Comparison of ENCODE assay signal across 18 cellular contexts in genomic region chr2:36544638-36545338, GRCh38. TPM values are rescaled to one million over a fixed set of nuclear protein-coding genes. Genes with fewer than 3 reads are reported as not detected.
DNase-seq lines count a peak whose midpoint lies in the region; ATAC-seq, FAIRE-seq and TF ChIP-seq lines count a peak whose summit lies in the region.
"Had no signal": no experiment of that assay in that cellular context is flagged by ENCODE, and none has a peak within 500 bp of the region (broad histone marks: within the 10 kb centered on the region; RNA-seq: fewer than 3 reads in every experiment).

No MANE protein-coding gene starts in this region.

- H2AFZ ChIP-seq in HepG2 (ENCODE audit: low read length), result no peak overlapping the region

- no peak overlapping the region for H3K4me3 Mint-ChIP-seq in glutamatergic neuron (ENCODE audit: unreplicated experiment)
- H3K4me3 Mint-ChIP-seq: activated T-helper 1 cell treated with anti-CD3 and anti-CD28 coated beads, Interleukin-12 subunit alpha, Interleukin-12 subunit beta, Interleukin-2, Interleukin-4 antibody, amounts not matched to agents 30 ng/mL and 10 ng/mL and 1 ng/mL, durations not matched to agents 14 hours and 24 hours and 36 hours; T-helper 17 cell had no signal

- no peak for DNase-seq in HepG2 (ENCODE audit: low spot score)
- DNase-seq in right lobe of liver, result no peak
- no peak for DNase-seq in astrocyte of the spinal cord (ENCODE audit: low read depth, low spot score)
- no peak for DNase-seq in glutamatergic neuron
- DNase-seq in NCI-H2171 (lab: John Stamatoyannopoulos, UW), result no peak
- no peak for DNase-seq in central memory CD4-positive, alpha-beta T cell
- DNase-seq: activated CD4-positive, alpha-beta T cell treated with anti-CD3 and anti-CD28 coated beads for 1 hour; anterior cingulate cortex; DMS153; effector memory CD4-positive, alpha-beta T cell; hippocampal formation; NCI-H1092 treated with DMSO at 0.1 percent for 48 hours; NCI-H446 treated with DMSO at 0.1 percent for 48 hours; T-helper 17 cell had no signal

- H3K27ac Mint-ChIP-seq in glutamatergic neuron (ENCODE audit: unreplicated experiment), result no peak overlapping the region
- H3K27ac Mint-ChIP-seq: activated T-helper 1 cell treated with anti-CD3 and anti-CD28 coated beads, Interleukin-12 subunit alpha, Interleukin-12 subunit beta, Interleukin-2, Interleukin-4 antibody, amounts not matched to agents 30 ng/mL and 10 ng/mL and 1 ng/mL, durations not matched to agents 14 hours and 24 hours and 36 hours; T-helper 17 cell had no signal

- peaks cover 3% of the 10 kb centered on the region for H3K9me3 Mint-ChIP-seq in glutamatergic neuron (ENCODE audit: unreplicated experiment)
- H3K9me3 Mint-ChIP-seq: activated T-helper 1 cell treated with anti-CD3 and anti-CD28 coated beads, Interleukin-12 subunit alpha, Interleukin-12 subunit beta, Interleukin-2, Interleukin-4 antibody, amounts not matched to agents 30 ng/mL and 10 ng/mL and 1 ng/mL, durations not matched to agents 14 hours and 24 hours and 36 hours had no signal

- H3K27ac ChIP-seq in HepG2 (ENCODE audit: extremely low read length, insufficient read depth, low read length) (no peak overlapping the region), right lobe of liver (no peak overlapping the region)

- no peaks in the 10 kb centered on the region for H4K20me1 ChIP-seq in HepG2 (ENCODE audit: insufficient read depth, low read length)

- no peaks in the 10 kb centered on the region for H3K79me2 ChIP-seq in HepG2 (ENCODE audit: insufficient read depth, low read length)

- CTCF ChIA-PET in HepG2 (lab: Yijun Ruan, JAX; ENCODE audit: low intra/inter-chr PET ratio, low total read pairs), result no interaction called here

- 94% methylated on average over 6 of the region's 6 CpGs for WGBS in HepG2 (ENCODE audit: low lambda C conversion rate)
- WGBS in right lobe of liver (ENCODE audit: insufficient coverage, low coverage, low lambda C conversion rate, missing lambda C conversion rate), result 83% methylated on average over 6 of the region's 6 CpGs

- H3K27me3 Mint-ChIP-seq in glutamatergic neuron (ENCODE audit: unreplicated experiment), result no peaks in the 10 kb centered on the region
- H3K27me3 Mint-ChIP-seq: T-helper 17 cell had no signal

- H3K4me3 ChIP-seq in HepG2 (replicated peaks in 1 of 3; ENCODE audit: insufficient read depth in 1 of 3, low read depth in 2 of 3, low read length in 3 of 3) (no peak overlapping the region), right lobe of liver (no peak overlapping the region), astrocyte of the spinal cord (ENCODE audit: low read depth, low read length) (no peak overlapping the region)

- no peaks in the 10 kb centered on the region for H3K36me3 Mint-ChIP-seq in glutamatergic neuron (ENCODE audit: unreplicated experiment)

- TF ChIP-seq CTCF in HepG2 (CRISPR knock-in tag; IDR thresholded peaks at IDR 0.05) (no peak), right lobe of liver (IDR thresholded peaks at IDR 0.05) (peak in 1 of 4 donors; percentile 7), astrocyte of the spinal cord (IDR thresholded peaks at IDR 0.05; ENCODE audit: low read depth, low read length) (peak; percentile 47), glutamatergic neuron (IDR thresholded peaks at IDR 0.05; ENCODE audit: partially characterized antibody, unreplicated experiment) (peak; percentile 25)

- no TSS peak for BruUV-seq in HepG2 (replicated peaks; lab: Mats Ljungman, UMichigan)

- no peak for FAIRE-seq in HepG2 (lab: Jason Lieb, UNC)
- FAIRE-seq: RCC 7860 had no signal

- H3K27me3 ChIP-seq in HepG2 (ENCODE audit: control insufficient read depth in 1 of 2, insufficient read depth in 2 of 2, low read length in 2 of 2) (no peaks in the 10 kb centered on the region), right lobe of liver (no peaks in the 10 kb centered on the region)

- H3K4me1 Mint-ChIP-seq in glutamatergic neuron (ENCODE audit: low read depth, unreplicated experiment), result no peaks in the 10 kb centered on the region

- TF ChIP-seq EP300 in HepG2 (IDR thresholded peaks at IDR 0.05; ENCODE audit: low read depth in 2 of 2, low read length in 2 of 2) (no peak), HepG2 (CRISPR knock-in tag; IDR thresholded peaks at IDR 0.05; ENCODE audit: borderline replicate concordance) (no peak)

- intact Hi-C loops in HepG2 (cut with micrococcal nuclease; ENCODE audit: unreplicated experiment), result loop anchor here (5.0 kb wide), 1 partner anchor 118 kb away; no protein-coding TSS in a partner anchor
- intact Hi-C loops in right lobe of liver (cut with DNase I), result no loop called here

- no peak overlapping the region for H3K4me2 ChIP-seq in HepG2 (ENCODE audit: low read depth, low read length)

- H3K9me3 ChIP-seq in HepG2 (ENCODE audit: low read length) (no peaks in the 10 kb centered on the region), right lobe of liver (no peaks in the 10 kb centered on the region)

- POLR2A ChIA-PET in HepG2 (lab: Yijun Ruan, JAX), result no interaction called here

- peaks cover 23 to 76% of the 10 kb centered on the region in 2 experiments for H3K36me3 ChIP-seq in HepG2 (replicated peaks in 1 of 2; ENCODE audit: control insufficient read depth in 1 of 2, insufficient read depth in 2 of 2, low read length in 2 of 2)
- H3K36me3 ChIP-seq in right lobe of liver, result peaks cover 0 to 6% (median 0%) of the 10 kb centered on the region in 4 donors

- TF ChIP-seq POLR2A in HepG2 (IDR thresholded peaks at IDR 0.05; ENCODE audit: insufficient read depth in 1 of 2, low read depth in 2 of 2, low read length in 2 of 2), result no peak
- TF ChIP-seq POLR2A in right lobe of liver (IDR thresholded peaks at IDR 0.05), result no peak

- in situ Hi-C loops in HepG2 (cut with HindIII; ENCODE audit: extremely low pct_ligation_motif_present, low pct_unique_long_range_greater_than_20kb), result loop anchor here (10.0 kb wide), 1 partner anchor 120 kb away; no protein-coding TSS in a partner anchor
- in situ Hi-C loops in astrocyte of the spinal cord (cut with HindIII; ENCODE audit: low sequenced_read_pairs), result no loop called here

- ATAC-seq in HepG2, result peak; percentile 32; the same call in 1 of the 3 replicates
- ATAC-seq in right lobe of liver, result no peak
- no peak for ATAC-seq in HG03175 (IDR thresholded peaks at IDR 0.05; ENCODE audit: unreplicated experiment)
- no peak for ATAC-seq in HG03521 (IDR thresholded peaks at IDR 0.05; ENCODE audit: unreplicated experiment)
- ATAC-seq: T-helper 17 cell had no signal

- no peak for TF ChIP-seq RAD21 in HepG2 (CRISPR knock-in tag; IDR thresholded peaks at IDR 0.05)

- H3K4me1 ChIP-seq in HepG2 (ENCODE audit: insufficient read depth, low read length) (no peaks in the 10 kb centered on the region), right lobe of liver (no peaks in the 10 kb centered on the region)

- H3K9ac ChIP-seq in HepG2 (ENCODE audit: insufficient read depth, low read depth, low read length), result no peak overlapping the region

TF ChIP-seq in HepG2, 621 proteins besides CTCF, POLR2A, EP300 and RAD21:
- TF ChIP-seq, protein P1, sequence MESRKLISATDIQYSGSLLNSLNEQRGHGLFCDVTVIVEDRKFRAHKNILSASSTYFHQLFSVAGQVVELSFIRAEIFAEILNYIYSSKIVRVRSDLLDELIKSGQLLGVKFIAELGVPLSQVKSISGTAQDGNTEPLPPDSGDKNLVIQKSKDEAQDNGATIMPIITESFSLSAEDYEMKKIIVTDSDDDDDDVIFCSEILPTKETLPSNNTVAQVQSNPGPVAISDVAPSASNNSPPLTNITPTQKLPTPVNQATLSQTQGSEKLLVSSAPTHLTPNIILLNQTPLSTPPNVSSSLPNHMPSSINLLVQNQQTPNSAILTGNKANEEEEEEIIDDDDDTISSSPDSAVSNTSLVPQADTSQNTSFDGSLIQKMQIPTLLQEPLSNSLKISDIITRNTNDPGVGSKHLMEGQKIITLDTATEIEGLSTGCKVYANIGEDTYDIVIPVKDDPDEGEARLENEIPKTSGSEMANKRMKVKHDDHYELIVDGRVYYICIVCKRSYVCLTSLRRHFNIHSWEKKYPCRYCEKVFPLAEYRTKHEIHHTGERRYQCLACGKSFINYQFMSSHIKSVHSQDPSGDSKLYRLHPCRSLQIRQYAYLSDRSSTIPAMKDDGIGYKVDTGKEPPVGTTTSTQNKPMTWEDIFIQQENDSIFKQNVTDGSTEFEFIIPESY (CRISPR knock-in tag; IDR thresholded peaks at IDR 0.05), result no peak
- TF ChIP-seq ZNF446 (CRISPR knock-in tag; IDR thresholded peaks at IDR 0.05) (no peak), STAG1 (CRISPR knock-in tag; IDR thresholded peaks at IDR 0.05) (0 out of 2 replicates have a peak, but pooled peaks have one; percentile 11)

RNA-seq across cellular contexts. Expression of gene FEZ2, which starts 53.2 kb away (rescaled TPM):
- total RNA-seq in HepG2 (2016; rRNA removed; fragmentation: Illumina TruSeq; extraction: Trizol) (59.1 and 59.3 TPM in 2 replicates), right lobe of liver (10 to 100 TPM; 11.1 to 22.2 (median 18.7) TPM), glutamatergic neuron (ENCODE audit: unreplicated experiment) (47.3 TPM)
- 8.4 and 12.9 TPM in 2 replicates for total RNA-seq in HepG2 (2016; cell fraction: cytosol; rRNA removed; fragmentation: Illumina TruSeq; extraction: Trizol; ENCODE audit: low read depth)
- 54.2 and 72.2 TPM in 2 replicates for total RNA-seq in HepG2 (2016; cell fraction: insoluble cytoplasmic fraction; rRNA removed; fragmentation: Illumina TruSeq; extraction: Trizol)
- 24.4 TPM in 2 replicates for total RNA-seq in HepG2 (2016; cell fraction: membrane; rRNA removed; fragmentation: Illumina TruSeq; extraction: Trizol)
- total RNA-seq in HepG2 (2016; cell fraction: nucleus; rRNA removed; fragmentation: Illumina TruSeq; extraction: Trizol), result 58.1 and 65.8 TPM in 2 replicates
- 30.0 and 42.5 TPM in 2 replicates for polyA plus RNA-seq in HepG2 (2011; rRNA removed)
- 14.6 and 23.9 TPM in 2 replicates for polyA plus RNA-seq in HepG2 (2011; cell fraction: cytosol; rRNA removed)
- 18.9 and 26.2 TPM in 2 replicates for polyA plus RNA-seq in HepG2 (2011; cell fraction: nucleus; rRNA removed)
- polyA plus RNA-seq in HepG2 (2012), result 37.5 and 58.9 TPM in 2 replicates
- polyA plus RNA-seq in HepG2 (2016; cell fraction: cytosol; fragmentation: Illumina TruSeq; extraction: Trizol; ENCODE audit: low read depth), result 8.4 and 9.6 TPM in 2 replicates
- polyA plus RNA-seq in HepG2 (2016; cell fraction: insoluble cytoplasmic fraction; fragmentation: Illumina TruSeq; extraction: Trizol; ENCODE audit: low read depth), result 57.2 and 67.4 TPM in 2 replicates
- polyA plus RNA-seq in HepG2 (2016; cell fraction: membrane; fragmentation: Illumina TruSeq; extraction: Trizol; ENCODE audit: low read depth), result 16.7 and 18.6 TPM in 2 replicates
- polyA plus RNA-seq in HepG2 (2016; cell fraction: nucleus; fragmentation: Illumina TruSeq; extraction: Trizol; ENCODE audit: insufficient read depth, low read depth), result 44.6 and 44.8 TPM in 2 replicates
- 3.2 and 8.2 TPM in 2 replicates for polyA minus RNA-seq in HepG2 (2011; rRNA and poly(A)+ RNA removed; ENCODE audit: low replicate concordance)
- 18.1 and 22.6 TPM in 2 replicates for polyA minus RNA-seq in HepG2 (2011; cell fraction: cytosol; rRNA and poly(A)+ RNA removed)
- polyA minus RNA-seq in HepG2 (2011; cell fraction: nucleus; rRNA and poly(A)+ RNA removed), result 116 and 120 TPM in 2 replicates
